8 cellular contexts compared by ENCODE assay signal in the genomic region with DNA sequence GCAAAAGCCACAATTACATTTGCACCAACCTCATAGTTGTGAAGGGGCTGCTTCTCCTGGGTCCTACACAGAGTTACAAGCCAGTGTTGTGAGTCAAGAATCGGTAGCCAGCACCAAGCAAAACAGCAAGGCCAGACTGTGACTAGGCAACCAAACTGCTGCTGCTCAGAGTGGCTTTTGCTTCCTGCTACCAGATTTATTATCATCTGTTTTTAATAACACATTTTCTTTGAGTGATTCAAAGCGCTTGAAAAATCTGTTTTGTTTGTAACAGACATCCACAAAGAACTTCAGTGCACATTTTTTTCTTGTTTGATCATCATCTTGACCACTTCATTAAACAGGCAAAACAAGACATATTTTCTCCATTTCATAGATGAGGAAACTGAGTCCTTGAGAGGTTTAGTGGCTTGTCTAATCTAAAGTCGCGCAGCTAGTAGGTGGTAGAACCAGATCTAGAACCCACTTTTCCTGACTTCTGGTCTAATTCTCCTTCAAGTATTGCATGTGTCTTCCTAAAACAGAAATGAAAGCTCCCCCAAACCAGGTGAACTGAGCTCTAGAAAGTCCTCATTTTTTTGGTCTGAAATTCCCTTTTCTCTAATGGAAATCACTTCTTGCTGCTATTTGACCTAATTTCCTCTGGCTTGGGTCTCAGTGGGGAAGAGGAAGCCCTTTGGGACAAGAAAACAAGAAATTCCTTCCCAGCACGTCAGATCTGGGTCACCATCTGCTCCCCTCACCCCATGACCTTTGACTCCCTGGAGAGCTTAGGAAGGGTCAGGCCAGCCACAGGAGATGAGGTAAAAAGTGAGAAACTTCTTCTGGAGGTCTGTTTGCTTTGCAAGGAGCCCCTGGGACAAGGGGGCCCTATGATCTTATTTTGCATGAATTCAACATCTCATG. TPM values are rescaled to one million over a fixed set of nuclear protein-coding genes. Genes with fewer than 3 reads are reported as not detected.
DNase-seq lines count a peak whose midpoint lies in the region; ATAC-seq and TF ChIP-seq lines count a peak whose summit lies in the region.

No MANE protein-coding gene starts in this region.

- H3K4me3 ChIP-seq in adipocyte (ENCODE audit: low read length) = peak overlapping the region; percentile 57
- no peak overlapping the region for H3K4me3 ChIP-seq in heart right ventricle

- H3K36me3 ChIP-seq in adipocyte (ENCODE audit: control insufficient read depth, insufficient read depth, low read length, severe bottlenecking) (no peaks in the 10 kb centered on the region), heart right ventricle (no peaks in the 10 kb centered on the region)

- 51 to 62% methylated on average over 5 of the region's 5 CpGs for WGBS in heart right ventricle, 2 donors

- H3K9ac ChIP-seq in adipocyte (ENCODE audit: low read length) = peak overlapping the region; percentile 48

- TF ChIP-seq CTCF in heart right ventricle (IDR thresholded peaks at IDR 0.05) = no peak

- H3K27ac ChIP-seq in heart right ventricle = peak overlapping the region in 9 of 10 donors; percentile 12 to 66 (median 51)

- H3K9me3 ChIP-seq in adipocyte (ENCODE audit: control insufficient read depth, low read length) (no peaks in the 10 kb centered on the region), heart right ventricle (no peaks in the 10 kb centered on the region)

- intact Hi-C loops in heart right ventricle (cut with DNase I) = no loop called here
- intact Hi-C loops in sciatic nerve (cut with DNase I) = no loop called here
- intact Hi-C loops in left colon (cut with DNase I, micrococcal nuclease) = no loop called here

- H3K4me1 ChIP-seq in adipocyte (ENCODE audit: control insufficient read depth, insufficient read depth, low read length) = peaks cover 35% of the 10 kb centered on the region
- H3K4me1 ChIP-seq in heart right ventricle = peaks cover 1 to 51% (median 31%) of the 10 kb centered on the region in 9 donors

- ATAC-seq in heart right ventricle = peak in 7 of 8 donors; percentile 61 to 86 (median 74)
- peak; percentile 92 for ATAC-seq in sciatic nerve
- ATAC-seq in left colon = no peak

- H3K27me3 ChIP-seq in adipocyte (replicated peaks; ENCODE audit: control insufficient read depth, insufficient read depth, low read length) (no peaks in the 10 kb centered on the region), heart right ventricle (no peaks in the 10 kb centered on the region)

- peak; percentile 99 for DNase-seq in EH (ENCODE audit: low read depth)
- DNase-seq in adipocyte (ENCODE audit: low read depth) = peak; percentile 93
- peak; percentile 43 to 65 for DNase-seq in heart right ventricle
- DNase-seq in sciatic nerve (ENCODE audit: low spot score) = no peak
- no peak for DNase-seq in NCI-H146 treated with DMSO at 0.1 percent for 48 hours (lab: John Stamatoyannopoulos, UW; ENCODE audit: unreplicated experiment)
- DNase-seq in DMS 273 (lab: John Stamatoyannopoulos, UW; ENCODE audit: unreplicated experiment) = no peak
- no peak for DNase-seq in superior temporal gyrus (ENCODE audit: extremely low spot score)
- no peak for DNase-seq in left colon

RNA-seq across cellular contexts. Expression of a gene that starts 39.9 kb away (rescaled TPM):
- total RNA-seq in heart right ventricle (10 to 100 TPM; 53.1 to 75.4 (median 67.3) TPM), sciatic nerve (78.8 TPM), left colon (10 to 100 TPM; 44.0 to 44.3 TPM)
- polyA plus RNA-seq in heart right ventricle = 100 to 1,000 TPM in 1 of 2 donors, 10 to 100 TPM in 1; 71.6 to 196 TPM

RNA-seq across cellular contexts. Expression of a gene that starts 40.0 kb away (rescaled TPM):
- total RNA-seq in heart right ventricle (1 to 10 TPM in 6 of 10 donors, under 1 TPM in 4; 0.79 to 1.3 (median 1.0) TPM), sciatic nerve (0.80 TPM), left colon (under 1 TPM; 0.25 to 0.55 TPM)
- polyA plus RNA-seq in heart right ventricle = under 1 TPM; 0.22 to 0.57 TPM

Comparison
In these comparisons a context has a peak if more than half of its experiments do, and no peak if none do; other contexts are left out.
1. DNase-seq: peak in EH (single experiment), adipocyte (single experiment) and heart right ventricle (2 of 2); none in sciatic nerve (single experiment), NCI-H146 treated with DMSO at 0.1 percent for 48 hours (single experiment), DMS 273 (single experiment), superior temporal gyrus (single experiment) and left colon (0 of 2).